ENCODE assay signal across 22 cellular contexts in the genomic region with DNA sequence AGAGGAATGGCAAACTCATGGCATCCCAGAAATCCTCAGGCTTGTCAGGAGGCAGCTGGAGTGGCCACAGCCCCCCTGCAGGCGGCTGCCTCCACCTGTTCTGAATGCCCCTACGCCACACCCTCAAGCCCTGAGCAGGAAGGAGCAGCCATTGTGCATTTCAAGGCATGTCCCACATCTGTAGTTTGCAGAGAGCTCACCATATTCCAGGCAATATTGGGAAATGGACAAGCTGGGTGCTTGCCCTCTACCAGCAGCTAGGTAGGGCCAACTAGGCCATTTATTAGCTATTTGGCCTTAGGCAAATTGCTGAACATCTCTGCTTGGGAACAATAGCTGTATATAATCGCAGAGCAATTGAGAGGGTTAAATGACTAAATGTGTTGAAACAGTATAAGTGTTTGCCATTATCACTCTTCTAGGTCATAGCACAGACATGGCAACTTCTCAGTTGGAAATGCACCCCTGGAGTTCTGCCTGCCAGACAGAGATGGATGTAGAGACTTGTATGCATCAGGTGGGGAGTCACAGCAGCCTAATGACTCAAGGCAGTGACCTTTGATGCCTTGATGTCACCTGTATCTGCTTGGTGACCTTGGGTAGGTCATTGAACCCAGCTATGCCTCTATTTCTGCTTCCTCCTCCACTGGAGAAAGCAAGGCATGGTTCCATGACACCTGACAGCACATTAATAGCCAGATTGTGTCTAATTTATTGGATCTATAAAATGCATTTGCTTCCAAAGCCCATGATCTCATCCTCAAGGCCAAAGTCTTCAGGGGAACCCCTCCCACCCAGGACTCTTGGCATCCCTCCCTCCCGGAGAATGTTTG. TPM values are rescaled to one million over a fixed set of nuclear protein-coding genes. Genes with fewer than 3 reads are reported as not detected.
DNase-seq lines count a peak whose midpoint lies in the region; ATAC-seq and TF ChIP-seq lines count a peak whose summit lies in the region.
"Had no signal": no experiment of that assay in that cellular context is flagged by ENCODE, and none has a peak within 500 bp of the region (broad histone marks: within the 10 kb centered on the region; RNA-seq: fewer than 3 reads in every experiment).

No MANE protein-coding gene starts in this region.

- no peak for TF ChIP-seq EP300 in transverse colon (IDR thresholded peaks at IDR 0.05; ENCODE audit: low read depth)

- TF ChIP-seq POLR2A in transverse colon (IDR thresholded peaks at IDR 0.05): no peak

- no peak for ATAC-seq in GM19467 (IDR thresholded peaks at IDR 0.05; ENCODE audit: unreplicated experiment)
- ATAC-seq in stimulated activated memory B cell treated with anti-CD40 and anti-IgM and Interleukin-4, amounts not matched to agents 10 μg/mL and 1 μg/mL and 100 μg/mL, for 72 hours: no peak
- ATAC-seq: A549, GM12878, Panc1 had no signal

- H3K4me1 ChIP-seq in endodermal cell (ENCODE audit: control insufficient read depth, insufficient read depth, low read length) (peaks cover 6% of the 10 kb centered on the region), transverse colon (peaks cover 0 to 6% (median 1%) of the 10 kb centered on the region in 4 donors)
- H3K4me1 ChIP-seq: Caco-2 had no signal

- peak; percentile 19 for DNase-seq in activated effector memory CD4-positive, alpha-beta T cell treated with anti-CD3 and anti-CD28 coated beads, Interleukin-2, amount 50 U/mL, for 16 hours
- no peak for DNase-seq in activated effector memory CD4-positive, alpha-beta T cell treated with Interleukin-2 at 50 U/mL for 16 hours
- DNase-seq in NCI-H146 treated with DMSO at 0.1 percent for 48 hours (lab: John Stamatoyannopoulos, UW; ENCODE audit: unreplicated experiment) (peak; percentile 81), endodermal cell (no peak), transverse colon (peak; percentile 31), NOMO-1 treated with DMSO at 0.1 percent for 48 hours (lab: John Stamatoyannopoulos, UW; ENCODE audit: unreplicated experiment) (no peak)
- DNase-seq: Caco-2, GM23248, MG63, NCI-H1092 treated with DMSO at 0.1 percent for 48 hours, NCI-H2029, NCI-H2227 treated with DMSO at 0.1 percent for 48 hours, NCI-H526, SHP77 had no signal

- in situ Hi-C loops in transverse colon (cut with MboI; ENCODE audit: low pct_ligation_motif_present in 1 of 4, low pct_unique_long_range_greater_than_20kb in 1 of 4, low sequenced_read_pairs in 3 of 4): no loop called here

- H3K9me3 ChIP-seq in endodermal cell (ENCODE audit: control insufficient read depth, low read length): no peaks in the 10 kb centered on the region
- H3K9me3 ChIP-seq in transverse colon: no peaks in the 10 kb centered on the region
- H3K9me3 ChIP-seq: A549, Caco-2, MG63 had no signal

- H3K27me3 ChIP-seq in endodermal cell (ENCODE audit: control insufficient read depth, insufficient read depth, low read length, poor library complexity, severe bottlenecking): no peaks in the 10 kb centered on the region
- H3K27me3 ChIP-seq in transverse colon: no peaks in the 10 kb centered on the region
- H3K27me3 ChIP-seq: MG63 had no signal

- H3K9me3 Mint-ChIP-seq in endodermal cell: no peaks in the 10 kb centered on the region
- H3K9me3 Mint-ChIP-seq in stimulated activated memory B cell treated with anti-CD40 and anti-IgM and Interleukin-4, amounts not matched to agents 10 μg/mL and 1 μg/mL and 100 μg/mL, for 72 hours: no peaks in the 10 kb centered on the region

- intact Hi-C loops in transverse colon (cut with DNase I; ENCODE audit: low total_unique reads): no loop called here

- no peak overlapping the region for H3K27ac ChIP-seq in endodermal cell (ENCODE audit: low read depth, low read length)
- no peak overlapping the region for H3K27ac ChIP-seq in transverse colon
- H3K27ac ChIP-seq: A549, GM23248, HL-60, KMS-11 had no signal

- H3K4me1 Mint-ChIP-seq in endodermal cell: peaks cover 4% of the 10 kb centered on the region
- H3K4me1 Mint-ChIP-seq in stimulated activated memory B cell treated with anti-CD40 and anti-IgM and Interleukin-4, amounts not matched to agents 10 μg/mL and 1 μg/mL and 100 μg/mL, for 72 hours: no peaks in the 10 kb centered on the region
- H3K4me1 Mint-ChIP-seq: CD14-positive monocyte had no signal

- no peak overlapping the region for H3K27ac Mint-ChIP-seq in endodermal cell
- H3K27ac Mint-ChIP-seq in stimulated activated memory B cell treated with anti-CD40 and anti-IgM and Interleukin-4, amounts not matched to agents 10 μg/mL and 1 μg/mL and 100 μg/mL, for 72 hours: no peak overlapping the region

- H3K36me3 Mint-ChIP-seq in endodermal cell (ENCODE audit: low read depth): no peaks in the 10 kb centered on the region
- no peaks in the 10 kb centered on the region for H3K36me3 Mint-ChIP-seq in stimulated activated memory B cell treated with anti-CD40 and anti-IgM and Interleukin-4, amounts not matched to agents 10 μg/mL and 1 μg/mL and 100 μg/mL, for 72 hours
- H3K36me3 Mint-ChIP-seq: CD14-positive monocyte had no signal

- H3K4me3 Mint-ChIP-seq in endodermal cell: no peak overlapping the region
- no peak overlapping the region for H3K4me3 Mint-ChIP-seq in stimulated activated memory B cell treated with anti-CD40 and anti-IgM and Interleukin-4, amounts not matched to agents 10 μg/mL and 1 μg/mL and 100 μg/mL, for 72 hours
- H3K4me3 Mint-ChIP-seq: CD14-positive monocyte had no signal

- no peak overlapping the region for H3K4me3 ChIP-seq in endodermal cell (ENCODE audit: low read length)
- no peak overlapping the region for H3K4me3 ChIP-seq in transverse colon
- H3K4me3 ChIP-seq: A549, GM12878, GM23248, MG63 had no signal

- H3K36me3 ChIP-seq in endodermal cell (ENCODE audit: control insufficient read depth, insufficient read depth, low read length) (no peaks in the 10 kb centered on the region), transverse colon (no peaks in the 10 kb centered on the region)
- H3K36me3 ChIP-seq: MG63 had no signal

- TF ChIP-seq CTCF in endodermal cell (conservative IDR thresholded peaks at IDR 0.05) (peak; percentile 32), transverse colon (IDR thresholded peaks at IDR 0.05) (no peak)

- no peak overlapping the region for H3K9ac ChIP-seq in endodermal cell (ENCODE audit: extremely low read depth, low read length, poor library complexity, severe bottlenecking)
- H3K9ac ChIP-seq: GM23248, KMS-11 had no signal

- whole genome bisulfite sequencing in endodermal cell (ENCODE audit: insufficient coverage in 1 of 2, insufficient read length in 1 of 2), 2 experiments: 90% methylated on average over 2 to 4 of the region's 4 CpGs
- WGBS in transverse colon (ENCODE audit: low coverage in 1 of 2), 2 donors: 79 to 83% methylated on average over 2 to 3 of the region's 4 CpGs

- no peaks in the 10 kb centered on the region for H3K27me3 Mint-ChIP-seq in endodermal cell (ENCODE audit: insufficient read depth)
- H3K27me3 Mint-ChIP-seq in stimulated activated memory B cell treated with anti-CD40 and anti-IgM and Interleukin-4, amounts not matched to agents 10 μg/mL and 1 μg/mL and 100 μg/mL, for 72 hours: no peaks in the 10 kb centered on the region

RNA-seq across cellular contexts. Expression of gene FHDC1, which starts 52.8 kb away (rescaled TPM):
- 1 to 10 TPM; 2.5 to 7.9 TPM for total RNA-seq in endodermal cell
- polyA plus RNA-seq in endodermal cell (2013, experiment 1 of 2): 3.2 TPM
- polyA plus RNA-seq in endodermal cell (2013, experiment 2 of 2): 2.2 TPM
- 10 to 100 TPM in 3 of 4 donors, 1 to 10 TPM in 1; 4.6 to 40.4 (median 15.5) TPM for total RNA-seq in transverse colon
- polyA plus RNA-seq: CD14-positive monocyte had no signal

Comparison
In these comparisons a context has a peak if more than half of its experiments do, and no peak if none do; other contexts are left out.
1. DNase-seq: peak in activated effector memory CD4-positive, alpha-beta T cell treated with anti-CD3 and anti-CD28 coated beads, Interleukin-2, amount 50 U/mL, for 16 hours (single experiment), NCI-H146 treated with DMSO at 0.1 percent for 48 hours (single experiment) and transverse colon (single experiment); none in activated effector memory CD4-positive, alpha-beta T cell treated with Interleukin-2 at 50 U/mL for 16 hours (single experiment), endodermal cell (single experiment) and NOMO-1 treated with DMSO at 0.1 percent for 48 hours (single experiment).